Comparison of ENCODE assay signal across 16 cellular contexts in the genomic region with DNA sequence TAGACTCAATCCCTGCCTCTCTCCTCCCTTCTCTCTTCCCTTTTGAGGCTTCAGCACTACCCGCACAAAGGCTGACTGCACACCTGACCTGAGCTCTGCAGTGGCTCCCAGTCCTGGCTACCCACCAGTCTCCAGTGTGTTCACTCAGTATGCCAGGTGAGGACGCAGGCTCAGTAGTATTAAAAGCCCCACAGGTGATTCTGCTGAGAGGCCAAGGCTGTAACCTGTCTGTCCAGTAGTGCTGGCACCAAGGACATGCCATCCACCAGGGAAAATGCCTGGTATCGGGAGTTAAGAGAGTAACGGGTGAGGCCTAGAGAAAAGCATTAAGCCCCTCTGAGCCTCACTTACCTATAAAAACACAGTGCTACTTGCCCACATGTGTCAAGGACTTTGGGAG.
"Had no signal": no experiment of that assay in that cellular context is flagged by ENCODE, and none has a peak within 500 bp of the region (broad histone marks: within the 10 kb centered on the region; RNA-seq: fewer than 3 reads in every experiment).

No MANE protein-coding gene starts in this region.

- H3K9me3 ChIP-seq: ovary, stomach, tibial artery had no signal

- H3K27me3 ChIP-seq: neural progenitor cell, ovary, stomach, tibial artery had no signal

- H3K9me3 Mint-ChIP-seq: activated naive CD4-positive, alpha-beta T cell treated with anti-CD3 and anti-CD28 coated beads, Interleukin-2, amount 10 ng/mL, durations not matched to agents 7 days and 5 days; neural progenitor cell had no signal

- H3K4me3 Mint-ChIP-seq: activated naive CD4-positive, alpha-beta T cell treated with anti-CD3 and anti-CD28 coated beads, Interleukin-2, amount 10 ng/mL, durations not matched to agents 7 days and 5 days; neural progenitor cell had no signal

- ATAC-seq: SK-N-SH treated with all-trans-retinoic acid at 6 μM for 48 hours had no signal

- DNase-seq: activated CD4-positive, alpha-beta T cell treated with anti-CD3 and anti-CD28 coated beads for 1 hour; activated naive CD4-positive, alpha-beta T cell treated with anti-CD3 and anti-CD28 coated beads, Interleukin-2, amount 10 ng/mL, durations not matched to agents 7 days and 5 days; activated T-cell treated with anti-CD3 and anti-CD28 coated beads, Interleukin-2, amount 50 U/mL, for 48 hours; caudate nucleus; cortex of kidney; effector CD8-positive, alpha-beta T cell; hippocampal formation; kidney glomerular epithelial cell; ovary; stimulated activated CD4-positive, alpha-beta T cell treated with anti-CD3 and anti-CD28 coated beads, Interleukin-4, amount 100 ng/mL, for 4 hours; stomach; T-helper 9 cell; tibial artery had no signal

- H3K27ac Mint-ChIP-seq: neural progenitor cell had no signal

- H3K36me3 ChIP-seq: neural progenitor cell, ovary had no signal

- H3K4me1 ChIP-seq: neural progenitor cell had no signal

- H3K4me3 ChIP-seq: neural progenitor cell, ovary, stomach, tibial artery had no signal

- H3K4me1 Mint-ChIP-seq: neural progenitor cell had no signal

- H3K27ac ChIP-seq: epithelial cell of prostate, neural progenitor cell, ovary had no signal

- H3K27me3 Mint-ChIP-seq: activated naive CD4-positive, alpha-beta T cell treated with anti-CD3 and anti-CD28 coated beads, Interleukin-2, amount 10 ng/mL, durations not matched to agents 7 days and 5 days had no signal
